Comparison of ENCODE assay signal across 15 cellular contexts in the genomic region with DNA sequence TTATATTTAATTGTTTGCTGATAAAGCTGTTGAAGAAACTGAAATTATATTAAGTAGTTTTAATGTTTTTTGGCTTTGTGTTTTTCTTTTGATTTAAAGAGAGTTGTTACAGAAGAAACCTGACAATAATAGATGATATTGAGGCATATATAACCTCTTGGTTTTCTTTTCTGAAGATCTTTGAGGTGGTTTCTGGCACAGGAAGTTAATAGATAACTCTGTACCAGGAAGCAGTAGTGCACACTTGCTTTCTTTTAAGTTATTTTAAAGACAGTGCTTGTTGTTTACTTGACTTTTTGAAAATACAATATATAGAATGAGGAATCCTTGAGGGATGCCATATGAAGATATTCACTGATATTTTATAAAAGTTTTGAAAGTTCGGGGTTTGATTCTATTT.
DNase-seq lines count a peak whose midpoint lies in the region; ATAC-seq and TF ChIP-seq lines count a peak whose summit lies in the region.
"Had no signal": no experiment of that assay in that cellular context is flagged by ENCODE, and none has a peak within 500 bp of the region (broad histone marks: within the 10 kb centered on the region; RNA-seq: fewer than 3 reads in every experiment).

No MANE protein-coding gene starts in this region.

- TF ChIP-seq CTCF in natural killer cell (IDR thresholded peaks at IDR 0.05) = no peak

- peaks cover 17 to 18% of the 10 kb centered on the region in 2 donors for H3K9me3 Mint-ChIP-seq in natural killer cell

- DNase-seq in DMS53 (lab: John Stamatoyannopoulos, UW) (peak; percentile 2), DMS53 treated with DMSO at 0.1 percent for 48 hours (lab: John Stamatoyannopoulos, UW; ENCODE audit: unreplicated experiment) (no peak), glomerular visceral epithelial cell (ENCODE audit: extremely low spot score) (peak; percentile 8), natural killer cell (no peak), NCI-H526 treated with DMSO at 0.1 percent for 48 hours (lab: John Stamatoyannopoulos, UW) (no peak)
- DNase-seq: Calu3, dorsolateral prefrontal cortex, NCI-H1048, occipital lobe, thyroid gland had no signal

- no peak overlapping the region for H3K27ac Mint-ChIP-seq in natural killer cell
- H3K27ac Mint-ChIP-seq: memory B cell had no signal

- no peaks in the 10 kb centered on the region for H3K4me1 Mint-ChIP-seq in natural killer cell
- H3K4me1 Mint-ChIP-seq: memory B cell had no signal

- ATAC-seq in GM19452 (IDR thresholded peaks at IDR 0.05; ENCODE audit: unreplicated experiment) (peak; percentile 84), HG03432 (IDR thresholded peaks at IDR 0.05; ENCODE audit: unreplicated experiment) (peak; percentile 92), natural killer cell (no peak), GM21360 (IDR thresholded peaks at IDR 0.05; ENCODE audit: unreplicated experiment) (no peak)
- ATAC-seq: Panc1 had no signal

- no peak overlapping the region for H3K4me3 Mint-ChIP-seq in natural killer cell
- H3K4me3 Mint-ChIP-seq: memory B cell had no signal

- H3K27me3 Mint-ChIP-seq in natural killer cell (ENCODE audit: low read depth in 2 of 2) = no peaks in the 10 kb centered on the region
- H3K27me3 Mint-ChIP-seq: memory B cell had no signal

- H3K36me3 Mint-ChIP-seq in natural killer cell = peaks cover 28% of the 10 kb centered on the region

- intact Hi-C loops in natural killer cell (cut with micrococcal nuclease) = no loop called here

Comparison
In these comparisons a context has a peak if more than half of its experiments do, and no peak if none do; other contexts are left out.
1. DNase-seq: peak in DMS53 (single experiment) and glomerular visceral epithelial cell (single experiment); none in DMS53 treated with DMSO at 0.1 percent for 48 hours (single experiment), natural killer cell (single experiment) and NCI-H526 treated with DMSO at 0.1 percent for 48 hours (single experiment).
2. ATAC-seq: peak in GM19452 (single experiment) and HG03432 (single experiment); none in natural killer cell (0 of 3) and GM21360 (single experiment).